2 cellular contexts compared by ENCODE assay signal in the genomic region with DNA sequence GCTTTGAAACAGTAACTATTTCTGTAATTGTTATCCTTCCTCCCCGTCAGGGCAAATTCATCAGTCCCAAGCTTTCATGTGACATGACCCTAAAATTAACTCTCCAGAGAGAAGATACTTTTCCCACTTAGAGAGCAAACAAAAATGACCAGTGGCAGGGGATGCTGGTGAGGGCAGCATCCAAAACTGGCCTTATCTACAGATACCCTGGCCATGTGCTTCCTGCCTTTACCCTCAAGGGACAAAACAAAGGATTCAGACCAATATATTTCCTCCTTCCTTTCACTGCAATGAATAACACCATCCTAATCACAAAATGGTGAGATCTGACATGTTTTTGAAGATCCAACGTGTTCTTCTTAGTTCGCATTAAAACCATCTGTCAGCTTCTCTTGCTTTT.
TF ChIP-seq lines count a peak whose summit lies in the region.

No MANE protein-coding gene starts in this region.

TF ChIP-seq in SK-N-SH, 30 proteins besides CTCF, POLR2A, EP300 and RAD21 (continued from another document):
- peak; percentile 77 for TF ChIP-seq GATA2 (CRISPR knock-in tag; IDR thresholded peaks at IDR 0.05)
- no peak for TF ChIP-seq YY1 (IDR thresholded peaks at IDR 0.05; ENCODE audit: low read depth)
- no peak for TF ChIP-seq EZH2phosphoT487 (IDR thresholded peaks at IDR 0.05; ENCODE audit: borderline replicate concordance, low read depth)
- TF ChIP-seq, protein P1, sequence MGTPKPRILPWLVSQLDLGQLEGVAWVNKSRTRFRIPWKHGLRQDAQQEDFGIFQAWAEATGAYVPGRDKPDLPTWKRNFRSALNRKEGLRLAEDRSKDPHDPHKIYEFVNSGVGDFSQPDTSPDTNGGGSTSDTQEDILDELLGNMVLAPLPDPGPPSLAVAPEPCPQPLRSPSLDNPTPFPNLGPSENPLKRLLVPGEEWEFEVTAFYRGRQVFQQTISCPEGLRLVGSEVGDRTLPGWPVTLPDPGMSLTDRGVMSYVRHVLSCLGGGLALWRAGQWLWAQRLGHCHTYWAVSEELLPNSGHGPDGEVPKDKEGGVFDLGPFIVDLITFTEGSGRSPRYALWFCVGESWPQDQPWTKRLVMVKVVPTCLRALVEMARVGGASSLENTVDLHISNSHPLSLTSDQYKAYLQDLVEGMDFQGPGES (IDR thresholded peaks at IDR 0.05; ENCODE audit: low read depth, low read length), result no peak
TF ChIP-seq in SK-N-SH: peak in this region for 1.

TF ChIP-seq in endothelial cell of umbilical vein, 7 proteins besides CTCF, POLR2A, EP300 and RAD21 (continued from another document):
- TF ChIP-seq, protein P2, sequence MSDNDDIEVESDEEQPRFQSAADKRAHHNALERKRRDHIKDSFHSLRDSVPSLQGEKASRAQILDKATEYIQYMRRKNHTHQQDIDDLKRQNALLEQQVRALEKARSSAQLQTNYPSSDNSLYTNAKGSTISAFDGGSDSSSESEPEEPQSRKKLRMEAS (IDR thresholded peaks at IDR 0.05; ENCODE audit: insufficient read depth, insufficient read length), result no peak
- TF ChIP-seq JUN (IDR thresholded peaks at IDR 0.05; ENCODE audit: borderline replicate concordance, insufficient read depth, insufficient read length, low read depth) (no peak), FOS (IDR thresholded peaks at IDR 0.05; ENCODE audit: borderline replicate concordance, insufficient read depth, low read length) (no peak), EZH2 (IDR thresholded peaks at IDR 0.05; ENCODE audit: borderline replicate concordance, low read depth, low read length, severe bottlenecking) (no peak), POLR2AphosphoS5 (IDR thresholded peaks at IDR 0.05; ENCODE audit: insufficient read depth, low read depth, low read length) (no peak)
TF ChIP-seq in endothelial cell of umbilical vein: peak in this region for 0.
